ENCODE assay signal across 16 cellular contexts in the genomic region with DNA sequence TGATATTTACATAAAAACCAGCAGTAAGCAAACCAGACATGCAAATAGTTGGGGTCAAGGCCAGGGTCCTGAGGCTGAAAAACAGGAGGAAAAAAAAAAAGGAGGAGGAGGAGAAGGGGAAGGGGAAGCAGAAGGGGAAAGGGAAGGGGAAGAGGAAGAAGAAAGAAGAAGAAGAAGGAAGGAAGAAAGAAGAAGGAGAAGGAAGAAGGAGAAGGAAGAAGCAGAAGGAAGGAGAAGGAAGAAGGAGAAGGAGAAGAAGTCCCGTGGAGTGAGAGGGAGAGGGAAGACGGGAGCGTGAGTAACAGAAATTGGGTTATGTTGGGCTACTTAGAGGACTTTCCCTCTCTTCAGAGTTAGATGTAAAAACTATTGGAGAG. TPM values are rescaled to one million over a fixed set of nuclear protein-coding genes. Genes with fewer than 3 reads are reported as not detected.
"Had no signal": no experiment of that assay in that cellular context is flagged by ENCODE, and none has a peak within 500 bp of the region (broad histone marks: within the 10 kb centered on the region; RNA-seq: fewer than 3 reads in every experiment).

No MANE protein-coding gene starts in this region.

- H3K9me2 ChIP-seq: SK-N-SH had no signal

- H3K4me2 ChIP-seq: SK-N-SH had no signal

- H3K36me3 ChIP-seq: MG63, Peyer's patch, SJSA1 had no signal

- H3K4me3 ChIP-seq: MG63, Peyer's patch, SJSA1 had no signal

- H3K27ac ChIP-seq: Peyer's patch, SJSA1 had no signal

- H3K9me3 ChIP-seq: MG63, Peyer's patch, SJSA1, SK-N-SH had no signal

- H3K4me1 ChIP-seq: Peyer's patch, SJSA1 had no signal

- H3K9ac ChIP-seq: SK-N-SH had no signal

- H3K27me3 ChIP-seq: Peyer's patch had no signal

- DNase-seq: NCI-H1048, NCI-H1092 treated with DMSO at 0.1 percent for 48 hours, NCI-H1105 treated with DMSO at 0.1 percent for 48 hours, NCI-H1436, NCI-H187, NCI-H2081 treated with DMSO at 0.1 percent for 48 hours, NCI-H2107, NCI-H2171, Peyer's patch, Right ventricle myocardium superior, T-helper 1 cell had no signal

RNA-seq across cellular contexts. Expression of gene NSG2, which starts 24.6 kb away (rescaled TPM):
- total RNA-seq: M059J, OCI-LY7, SJSA1 had no signal

RNA-seq across cellular contexts. Expression of gene C5orf47, which starts 31.9 kb away (rescaled TPM):
- total RNA-seq: M059J, OCI-LY7, Peyer's patch, Right ventricle myocardium superior, SJSA1 had no signal
- polyA plus RNA-seq: SK-N-SH had no signal
